Comparison of ENCODE assay signal across 11 cellular contexts in the genomic region with DNA sequence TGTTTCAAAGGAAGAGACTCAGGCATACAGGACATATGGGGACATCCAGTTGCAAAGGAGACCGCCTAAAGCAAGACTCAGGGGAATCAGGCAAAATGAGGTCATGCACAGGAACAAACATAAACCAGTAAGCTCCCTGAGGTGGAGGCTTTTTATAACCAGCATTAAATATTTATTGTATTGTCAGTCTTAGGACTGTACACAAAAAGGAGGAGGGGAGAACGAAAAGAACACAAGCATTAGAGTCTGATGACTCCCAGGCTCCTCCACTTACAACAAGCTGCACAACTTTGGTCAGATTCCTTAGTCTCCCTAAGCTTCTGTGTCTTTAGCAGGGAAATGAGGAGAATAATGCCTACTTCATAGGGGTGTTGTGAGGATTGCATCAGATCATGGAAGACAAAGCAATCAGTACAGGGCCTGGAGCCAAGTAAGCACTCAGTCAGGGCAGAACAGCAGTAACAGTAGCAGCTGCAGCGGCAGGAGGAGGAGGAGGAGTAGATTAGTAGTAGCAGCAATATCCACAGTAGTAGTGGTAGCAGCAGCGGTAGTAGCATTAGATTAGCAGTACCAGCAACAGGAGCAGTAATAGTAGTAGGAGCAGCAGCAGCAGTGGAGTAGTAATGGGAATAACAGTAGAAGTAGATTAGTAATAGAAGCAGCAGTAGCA. TPM values are rescaled to one million over a fixed set of nuclear protein-coding genes. Genes with fewer than 3 reads are reported as not detected.
A peak's percentile ranks its signal among the peaks of the same experiment; 100 is the strongest.
DNase-seq lines count a peak whose midpoint lies in the region; ATAC-seq and TF ChIP-seq lines count a peak whose summit lies in the region.
"Had no signal": no experiment of that assay in that cellular context is flagged by ENCODE, and none has a peak within 500 bp of the region (broad histone marks: within the 10 kb centered on the region; RNA-seq: fewer than 3 reads in every experiment).

No MANE protein-coding gene starts in this region.

- no peaks in the 10 kb centered on the region for H3K27me3 ChIP-seq in fibroblast of lung (ENCODE audit: control insufficient read depth, insufficient read depth, low read length)
- H3K27me3 ChIP-seq: tibial nerve had no signal

- H4K20me1 ChIP-seq in fibroblast of lung (ENCODE audit: control insufficient read depth, extremely low read depth, insufficient read depth, low read length), result no peaks in the 10 kb centered on the region

- no peak overlapping the region for H3K27ac ChIP-seq in fibroblast of lung (ENCODE audit: insufficient read depth, low read length)

- H3K4me1 ChIP-seq in fibroblast of lung (ENCODE audit: control insufficient read depth, extremely low read depth, insufficient read depth, low read length), result peaks cover 2% of the 10 kb centered on the region

- H3K79me2 ChIP-seq in fibroblast of lung (ENCODE audit: control insufficient read depth, insufficient read depth, low read length), result no peaks in the 10 kb centered on the region

- H2AFZ ChIP-seq in fibroblast of lung (ENCODE audit: low read length), result no peak overlapping the region

- no peak for ATAC-seq in HG03520 (IDR thresholded peaks at IDR 0.05; ENCODE audit: unreplicated experiment)
- no peak for ATAC-seq in GM18907 (IDR thresholded peaks at IDR 0.05; ENCODE audit: unreplicated experiment)

- no peaks in the 10 kb centered on the region for H3K9me3 ChIP-seq in fibroblast of lung (ENCODE audit: control insufficient read depth, insufficient read depth, low read depth, low read length)
- H3K9me3 ChIP-seq: tibial nerve had no signal

- TF ChIP-seq CTCF in fibroblast of lung (conservative IDR thresholded peaks at IDR 0.05 in 1 of 2, IDR thresholded peaks at IDR 0.05 in 1 of 2; ENCODE audit: low read depth in 1 of 2, low read length in 2 of 2), result no peak

- H3K9ac ChIP-seq in fibroblast of lung (ENCODE audit: insufficient read depth, low read length), result no peak overlapping the region

- no peaks in the 10 kb centered on the region for H3K36me3 ChIP-seq in fibroblast of lung (ENCODE audit: control insufficient read depth, insufficient read depth, low read length)
- H3K36me3 ChIP-seq: tibial nerve had no signal

- peak overlapping the region in 1 of 4 experiments; percentile 3 for H3K4me3 ChIP-seq in fibroblast of lung (replicated peaks in 1 of 4; ENCODE audit: control extremely low read depth in 1 of 4, insufficient read depth in 1 of 4, low read depth in 3 of 4, low read length in 4 of 4)
- H3K4me3 ChIP-seq: smooth muscle cell, tibial nerve had no signal

- DNase-seq in ELF-1 (ENCODE audit: low read depth, low spot score) (peak; percentile 33), NCI-H524 (lab: John Stamatoyannopoulos, UW) (peak; percentile 3 to 37), fibroblast of lung (ENCODE audit: low read depth in 2 of 2) (peak; percentile 7 to 88), retina (peak; percentile 57)
- DNase-seq in activated CD4-positive, alpha-beta T cell treated with anti-CD3 and anti-CD28 coated beads, Interleukin-2, amount 50 U/mL, for 48 hours, result no peak
- DNase-seq in central memory CD4-positive, alpha-beta T cell, result no peak
- DNase-seq: activated naive CD4-positive, alpha-beta T cell had no signal

- H3K4me2 ChIP-seq in fibroblast of lung (ENCODE audit: extremely low read depth, insufficient read depth, low read length), result no peak overlapping the region
- H3K4me2 ChIP-seq: smooth muscle cell had no signal

RNA-seq across cellular contexts. Expression of gene SPATA6, which starts 54.2 kb away (rescaled TPM):
- 7.4 and 8.9 TPM in 2 replicates for total RNA-seq in fibroblast of lung
- 5.5 and 6.8 TPM in 2 replicates for polyA plus RNA-seq in fibroblast of lung
- polyA plus RNA-seq in fibroblast of lung (2012), result 5.3 and 5.4 TPM in 2 replicates
- 0.27 and 4.2 TPM in 2 replicates for polyA minus RNA-seq in fibroblast of lung (ENCODE audit: low replicate concordance)

Comparison
In these comparisons a context has a peak if more than half of its experiments do, and no peak if none do; other contexts are left out.
1. DNase-seq: peak in ELF-1 (single experiment), NCI-H524 (2 of 2), fibroblast of lung (2 of 2) and retina (single experiment); none in activated CD4-positive, alpha-beta T cell treated with anti-CD3 and anti-CD28 coated beads, Interleukin-2, amount 50 U/mL, for 48 hours (0 of 2) and central memory CD4-positive, alpha-beta T cell (single experiment).